Comparison of ENCODE assay signal across 8 cellular contexts in genomic region chr2:88658890-88659881, GRCh38. TPM values are rescaled to one million over a fixed set of nuclear protein-coding genes. Genes with fewer than 3 reads are reported as not detected.
DNase-seq lines count a peak whose midpoint lies in the region; ATAC-seq and TF ChIP-seq lines count a peak whose summit lies in the region.

No MANE protein-coding gene starts in this region.

- CTCF ChIA-PET in RWPE1 (lab: Yijun Ruan, JAX): interaction anchor here (0.6 to 0.9 kb wide), 2 partner anchors 48 to 499 kb away, joined by 3 read pairs; no protein-coding TSS in a partner anchor
- CTCF ChIA-PET in activated CD8-positive, alpha-beta T cell treated with anti-CD3 and anti-CD28 coated beads, Interleukin-2, amount 10 ng/mL, durations not matched to agents 7 days and 5 days (lab: Charles Lee): interaction anchor here (0.9 to 5.2 kb wide), 6 partner anchors 11 to 221 kb away, joined by 3 to 40 read pairs (median 3); no protein-coding TSS in a partner anchor

- no peak overlapping the region for H3K4me3 ChIP-seq in H7 (ENCODE audit: insufficient read depth, low read depth, low read length)
- no peak overlapping the region for H3K4me3 ChIP-seq in skeletal muscle satellite cell (ENCODE audit: low read length)
- no peak overlapping the region for H3K4me3 ChIP-seq in effector memory CD4-positive, alpha-beta T cell (ENCODE audit: insufficient read depth, low read depth, low read length, poor library complexity, severe bottlenecking)

- no peaks in the 10 kb centered on the region for H3K9me3 Mint-ChIP-seq in natural killer cell
- no peaks in the 10 kb centered on the region for H3K9me3 Mint-ChIP-seq in activated CD8-positive, alpha-beta T cell treated with anti-CD3 and anti-CD28 coated beads, Interleukin-2, amount 10 ng/mL, durations not matched to agents 7 days and 5 days (ENCODE audit: insufficient read depth)

- no peaks in the 10 kb centered on the region for H3K36me3 Mint-ChIP-seq in natural killer cell
- no peaks in the 10 kb centered on the region for H3K36me3 Mint-ChIP-seq in activated CD8-positive, alpha-beta T cell treated with anti-CD3 and anti-CD28 coated beads, Interleukin-2, amount 10 ng/mL, durations not matched to agents 7 days and 5 days (ENCODE audit: low read depth)

- POLR2A ChIA-PET in RWPE1 (lab: Yijun Ruan, JAX; ENCODE audit: low non-redundant PET): no interaction called here
- POLR2A ChIA-PET in activated CD8-positive, alpha-beta T cell treated with anti-CD3 and anti-CD28 coated beads, Interleukin-2, amount 10 ng/mL, durations not matched to agents 7 days and 5 days (lab: Charles Lee): interaction anchor here (0.9 kb wide), 1 partner anchor 27 kb away, joined by 3 read pairs; no protein-coding TSS in a partner anchor

- TF ChIP-seq CTCF in RWPE1 (conservative IDR thresholded peaks at IDR 0.05; ENCODE audit: low read depth) (no peak), natural killer cell (IDR thresholded peaks at IDR 0.05) (no peak)

- peaks cover 16% of the 10 kb centered on the region for H3K4me1 ChIP-seq in skeletal muscle satellite cell (ENCODE audit: control insufficient read depth, insufficient read depth, low read length)
- no peaks in the 10 kb centered on the region for H3K4me1 ChIP-seq in effector memory CD4-positive, alpha-beta T cell (ENCODE audit: control insufficient read depth, insufficient read depth, low read length, poor library complexity, severe bottlenecking)

- no peaks in the 10 kb centered on the region for H3K36me3 ChIP-seq in H7 (replicated peaks; ENCODE audit: control insufficient read depth, insufficient read depth, low read length)
- H3K36me3 ChIP-seq in skeletal muscle satellite cell (ENCODE audit: insufficient read depth, low read length): no peaks in the 10 kb centered on the region
- no peaks in the 10 kb centered on the region for H3K36me3 ChIP-seq in effector memory CD4-positive, alpha-beta T cell (ENCODE audit: control insufficient read depth, insufficient read depth, low read length)

- peak overlapping the region; percentile 27 for H3K9ac ChIP-seq in skeletal muscle satellite cell (ENCODE audit: low read depth, low read length)

- H3K27ac Mint-ChIP-seq in natural killer cell: no peak overlapping the region
- H3K27ac Mint-ChIP-seq in activated CD8-positive, alpha-beta T cell treated with anti-CD3 and anti-CD28 coated beads, Interleukin-2, amount 10 ng/mL, durations not matched to agents 7 days and 5 days: no peak overlapping the region

- intact Hi-C loops in natural killer cell (cut with micrococcal nuclease): no loop called here

- ATAC-seq in natural killer cell: no peak
- no peak for ATAC-seq in activated CD8-positive, alpha-beta T cell treated with anti-CD3 and anti-CD28 coated beads, Interleukin-2, amount 10 ng/mL, durations not matched to agents 7 days and 5 days
- no peak for ATAC-seq in GM18868 (IDR thresholded peaks at IDR 0.05; ENCODE audit: unreplicated experiment)

- H3K27ac ChIP-seq in RWPE1: peak overlapping the region; percentile 54; the same call in 1 of the 2 replicates
- H3K27ac ChIP-seq in effector memory CD4-positive, alpha-beta T cell (ENCODE audit: insufficient read depth, low read length, poor library complexity, severe bottlenecking): no peak overlapping the region

- H3K4me2 ChIP-seq in skeletal muscle satellite cell (ENCODE audit: low read length): peak overlapping the region; percentile 44

- peak; percentile 26 for DNase-seq in H7
- DNase-seq in RWPE1 (ENCODE audit: low spot score): peak; percentile 64
- peak; percentile 39 for DNase-seq in glomerular endothelial cell (ENCODE audit: extremely low read depth, low read depth, low spot score)
- no peak for DNase-seq in natural killer cell
- DNase-seq in activated CD8-positive, alpha-beta T cell treated with anti-CD3 and anti-CD28 coated beads, Interleukin-2, amount 10 ng/mL, durations not matched to agents 7 days and 5 days: no peak
- no peak for DNase-seq in effector memory CD4-positive, alpha-beta T cell

- no peaks in the 10 kb centered on the region for H3K27me3 Mint-ChIP-seq in natural killer cell (ENCODE audit: low read depth in 2 of 2)
- peaks cover 2% of the 10 kb centered on the region for H3K27me3 Mint-ChIP-seq in activated CD8-positive, alpha-beta T cell treated with anti-CD3 and anti-CD28 coated beads, Interleukin-2, amount 10 ng/mL, durations not matched to agents 7 days and 5 days (ENCODE audit: low read depth)

- no peak overlapping the region for H3K4me3 Mint-ChIP-seq in natural killer cell
- H3K4me3 Mint-ChIP-seq in activated CD8-positive, alpha-beta T cell treated with anti-CD3 and anti-CD28 coated beads, Interleukin-2, amount 10 ng/mL, durations not matched to agents 7 days and 5 days: no peak overlapping the region

- H3K4me1 Mint-ChIP-seq in natural killer cell: no peaks in the 10 kb centered on the region
- no peaks in the 10 kb centered on the region for H3K4me1 Mint-ChIP-seq in activated CD8-positive, alpha-beta T cell treated with anti-CD3 and anti-CD28 coated beads, Interleukin-2, amount 10 ng/mL, durations not matched to agents 7 days and 5 days (ENCODE audit: low read depth)

- H3K27me3 ChIP-seq in H7 (ENCODE audit: control insufficient read depth, insufficient read depth, low read length): no peaks in the 10 kb centered on the region
- H3K27me3 ChIP-seq in skeletal muscle satellite cell (ENCODE audit: control insufficient read depth, insufficient read depth, low read length): peaks cover 9% of the 10 kb centered on the region
- H3K27me3 ChIP-seq in effector memory CD4-positive, alpha-beta T cell (replicated peaks; ENCODE audit: control insufficient read depth, insufficient read depth, low read length, poor library complexity, severe bottlenecking): no peaks in the 10 kb centered on the region

- H3K9me3 ChIP-seq in skeletal muscle satellite cell (replicated peaks; ENCODE audit: low read length): no peaks in the 10 kb centered on the region
- no peaks in the 10 kb centered on the region for H3K9me3 ChIP-seq in effector memory CD4-positive, alpha-beta T cell (ENCODE audit: control insufficient read depth, low read length)

RNA-seq across cellular contexts. Expression of gene EIF2AK3, which starts 31.9 kb away (rescaled TPM):
- 13.8 and 23.0 TPM in 2 replicates for total RNA-seq in H7 (2014; rRNA removed; shearing (Covaris generic))
- total RNA-seq in glomerular endothelial cell (20.7 and 29.8 TPM in 2 replicates), natural killer cell (10 to 100 TPM; 29.9 to 43.7 (median 33.4) TPM)
- total RNA-seq in skeletal muscle satellite cell (2012; rRNA removed): 14.0 and 18.5 TPM in 2 replicates
- total RNA-seq in activated CD8-positive, alpha-beta T cell treated with anti-CD3 and anti-CD28 coated beads, Interleukin-2, amount 10 ng/mL, durations not matched to agents 7 days and 5 days: 10 to 100 TPM; 18.4 to 19.7 TPM

RNA-seq across cellular contexts. Expression of gene RPIA, which starts 32.3 kb away (rescaled TPM):
- 8.6 and 10.3 TPM in 2 replicates for total RNA-seq in H7 (2014; rRNA removed; shearing (Covaris generic))
- 13.2 and 15.2 TPM in 2 replicates for total RNA-seq in glomerular endothelial cell
- total RNA-seq in skeletal muscle satellite cell (2012; rRNA removed): 10.9 and 12.2 TPM in 2 replicates
- total RNA-seq in natural killer cell: 10 to 100 TPM; 21.4 to 24.1 (median 22.4) TPM
- total RNA-seq in activated CD8-positive, alpha-beta T cell treated with anti-CD3 and anti-CD28 coated beads, Interleukin-2, amount 10 ng/mL, durations not matched to agents 7 days and 5 days: 10 to 100 TPM; 47.8 to 51.8 TPM

Comparison
In these comparisons a context has a peak if more than half of its experiments do, and no peak if none do; other contexts are left out.
1. DNase-seq: peak in H7 (single experiment), RWPE1 (single experiment) and glomerular endothelial cell (single experiment); none in natural killer cell (single experiment), activated CD8-positive, alpha-beta T cell treated with anti-CD3 and anti-CD28 coated beads, Interleukin-2, amount 10 ng/mL, durations not matched to agents 7 days and 5 days (single experiment) and effector memory CD4-positive, alpha-beta T cell (0 of 3).